ENCODE assay signal across 1 cellular context in genomic region chr11:61716478-61717285, GRCh38.
TF ChIP-seq lines count a peak whose summit lies in the region.

No MANE protein-coding gene starts in this region.

TF ChIP-seq in HepG2, 621 proteins besides CTCF, POLR2A, EP300 and RAD21:
- TF ChIP-seq ZNF251 (CRISPR knock-in tag; IDR thresholded peaks at IDR 0.05): no peak
- TF ChIP-seq, protein P1, sequence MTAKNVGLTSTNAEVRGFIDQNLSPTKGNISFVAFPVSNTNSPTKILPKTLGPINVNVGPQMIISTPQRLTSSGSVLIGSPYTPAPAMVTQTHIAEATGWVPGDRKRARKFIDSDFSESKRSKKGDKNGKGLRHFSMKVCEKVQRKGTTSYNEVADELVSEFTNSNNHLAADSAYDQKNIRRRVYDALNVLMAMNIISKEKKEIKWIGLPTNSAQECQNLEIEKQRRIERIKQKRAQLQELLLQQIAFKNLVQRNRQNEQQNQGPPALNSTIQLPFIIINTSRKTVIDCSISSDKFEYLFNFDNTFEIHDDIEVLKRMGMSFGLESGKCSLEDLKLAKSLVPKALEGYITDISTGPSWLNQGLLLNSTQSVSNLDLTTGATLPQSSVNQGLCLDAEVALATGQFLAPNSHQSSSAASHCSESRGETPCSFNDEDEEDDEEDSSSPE (CRISPR knock-in tag; IDR thresholded peaks at IDR 0.05): no peak
- no peak for TF ChIP-seq ZNF816 (CRISPR knock-in tag; IDR thresholded peaks at IDR 0.05; ENCODE audit: borderline replicate concordance)
- no peak for TF ChIP-seq HIVEP1 (CRISPR knock-in tag; IDR thresholded peaks at IDR 0.05)
- TF ChIP-seq AGO1 (IDR thresholded peaks at IDR 0.05; ENCODE audit: low read depth, low read length, poor library complexity, severe bottlenecking): no peak
- TF ChIP-seq ATM (IDR thresholded peaks at IDR 0.05; ENCODE audit: borderline replicate concordance): no peak
- TF ChIP-seq ZNF670 (CRISPR knock-in tag; IDR thresholded peaks at IDR 0.05; ENCODE audit: borderline replicate concordance): no peak
- TF ChIP-seq ZNF619 (CRISPR knock-in tag; IDR thresholded peaks at IDR 0.05): no peak
- TF ChIP-seq FOXK1 (CRISPR knock-in tag; IDR thresholded peaks at IDR 0.05; ENCODE audit: borderline replicate concordance, low read depth): no peak
- no peak for TF ChIP-seq NKX3-1 (CRISPR knock-in tag; IDR thresholded peaks at IDR 0.05)
- no peak for TF ChIP-seq MNT (IDR thresholded peaks at IDR 0.05)
- no peak for TF ChIP-seq ZNF138 (CRISPR knock-in tag; IDR thresholded peaks at IDR 0.05; ENCODE audit: low read depth)
- no peak for TF ChIP-seq FOXA3 (CRISPR knock-in tag; IDR thresholded peaks at IDR 0.05)
- no peak for TF ChIP-seq ZNF547 (CRISPR knock-in tag; IDR thresholded peaks at IDR 0.05)
- no peak for TF ChIP-seq HES4 (CRISPR knock-in tag; IDR thresholded peaks at IDR 0.05; ENCODE audit: borderline replicate concordance)
- TF ChIP-seq, protein P2, sequence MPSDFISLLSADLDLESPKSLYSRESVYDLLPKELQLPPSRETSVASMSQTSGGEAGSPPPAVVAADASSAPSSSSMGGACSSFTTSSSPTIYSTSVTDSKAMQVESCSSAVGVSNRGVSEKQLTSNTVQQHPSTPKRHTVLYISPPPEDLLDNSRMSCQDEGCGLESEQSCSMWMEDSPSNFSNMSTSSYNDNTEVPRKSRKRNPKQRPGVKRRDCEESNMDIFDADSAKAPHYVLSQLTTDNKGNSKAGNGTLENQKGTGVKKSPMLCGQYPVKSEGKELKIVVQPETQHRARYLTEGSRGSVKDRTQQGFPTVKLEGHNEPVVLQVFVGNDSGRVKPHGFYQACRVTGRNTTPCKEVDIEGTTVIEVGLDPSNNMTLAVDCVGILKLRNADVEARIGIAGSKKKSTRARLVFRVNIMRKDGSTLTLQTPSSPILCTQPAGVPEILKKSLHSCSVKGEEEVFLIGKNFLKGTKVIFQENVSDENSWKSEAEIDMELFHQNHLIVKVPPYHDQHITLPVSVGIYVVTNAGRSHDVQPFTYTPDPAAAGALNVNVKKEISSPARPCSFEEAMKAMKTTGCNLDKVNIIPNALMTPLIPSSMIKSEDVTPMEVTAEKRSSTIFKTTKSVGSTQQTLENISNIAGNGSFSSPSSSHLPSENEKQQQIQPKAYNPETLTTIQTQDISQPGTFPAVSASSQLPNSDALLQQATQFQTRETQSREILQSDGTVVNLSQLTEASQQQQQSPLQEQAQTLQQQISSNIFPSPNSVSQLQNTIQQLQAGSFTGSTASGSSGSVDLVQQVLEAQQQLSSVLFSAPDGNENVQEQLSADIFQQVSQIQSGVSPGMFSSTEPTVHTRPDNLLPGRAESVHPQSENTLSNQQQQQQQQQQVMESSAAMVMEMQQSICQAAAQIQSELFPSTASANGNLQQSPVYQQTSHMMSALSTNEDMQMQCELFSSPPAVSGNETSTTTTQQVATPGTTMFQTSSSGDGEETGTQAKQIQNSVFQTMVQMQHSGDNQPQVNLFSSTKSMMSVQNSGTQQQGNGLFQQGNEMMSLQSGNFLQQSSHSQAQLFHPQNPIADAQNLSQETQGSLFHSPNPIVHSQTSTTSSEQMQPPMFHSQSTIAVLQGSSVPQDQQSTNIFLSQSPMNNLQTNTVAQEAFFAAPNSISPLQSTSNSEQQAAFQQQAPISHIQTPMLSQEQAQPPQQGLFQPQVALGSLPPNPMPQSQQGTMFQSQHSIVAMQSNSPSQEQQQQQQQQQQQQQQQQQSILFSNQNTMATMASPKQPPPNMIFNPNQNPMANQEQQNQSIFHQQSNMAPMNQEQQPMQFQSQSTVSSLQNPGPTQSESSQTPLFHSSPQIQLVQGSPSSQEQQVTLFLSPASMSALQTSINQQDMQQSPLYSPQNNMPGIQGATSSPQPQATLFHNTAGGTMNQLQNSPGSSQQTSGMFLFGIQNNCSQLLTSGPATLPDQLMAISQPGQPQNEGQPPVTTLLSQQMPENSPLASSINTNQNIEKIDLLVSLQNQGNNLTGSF (CRISPR knock-in tag; IDR thresholded peaks at IDR 0.05): no peak
- no peak for TF ChIP-seq ZNF446 (CRISPR knock-in tag; IDR thresholded peaks at IDR 0.05)
- TF ChIP-seq ZNF768 (CRISPR knock-in tag; IDR thresholded peaks at IDR 0.05): peak; percentile 96
- TF ChIP-seq HNF4A (CRISPR knock-in tag; IDR thresholded peaks at IDR 0.05): 0 out of 2 replicates have a peak, but pooled peaks have one; percentile 8
- no peak for TF ChIP-seq ZNF510 (CRISPR knock-in tag; IDR thresholded peaks at IDR 0.05; ENCODE audit: low read depth)
- no peak for TF ChIP-seq IRX3 (CRISPR knock-in tag; IDR thresholded peaks at IDR 0.05; ENCODE audit: borderline replicate concordance, low read depth)
- 0 out of 2 replicates have a peak, but pooled peaks have one; percentile 59 for TF ChIP-seq ZNF549 (CRISPR knock-in tag; IDR thresholded peaks at IDR 0.05)
TF ChIP-seq in HepG2: peak in this region for 3.
